ENCODE assay signal across 8 cellular contexts in the genomic region with DNA sequence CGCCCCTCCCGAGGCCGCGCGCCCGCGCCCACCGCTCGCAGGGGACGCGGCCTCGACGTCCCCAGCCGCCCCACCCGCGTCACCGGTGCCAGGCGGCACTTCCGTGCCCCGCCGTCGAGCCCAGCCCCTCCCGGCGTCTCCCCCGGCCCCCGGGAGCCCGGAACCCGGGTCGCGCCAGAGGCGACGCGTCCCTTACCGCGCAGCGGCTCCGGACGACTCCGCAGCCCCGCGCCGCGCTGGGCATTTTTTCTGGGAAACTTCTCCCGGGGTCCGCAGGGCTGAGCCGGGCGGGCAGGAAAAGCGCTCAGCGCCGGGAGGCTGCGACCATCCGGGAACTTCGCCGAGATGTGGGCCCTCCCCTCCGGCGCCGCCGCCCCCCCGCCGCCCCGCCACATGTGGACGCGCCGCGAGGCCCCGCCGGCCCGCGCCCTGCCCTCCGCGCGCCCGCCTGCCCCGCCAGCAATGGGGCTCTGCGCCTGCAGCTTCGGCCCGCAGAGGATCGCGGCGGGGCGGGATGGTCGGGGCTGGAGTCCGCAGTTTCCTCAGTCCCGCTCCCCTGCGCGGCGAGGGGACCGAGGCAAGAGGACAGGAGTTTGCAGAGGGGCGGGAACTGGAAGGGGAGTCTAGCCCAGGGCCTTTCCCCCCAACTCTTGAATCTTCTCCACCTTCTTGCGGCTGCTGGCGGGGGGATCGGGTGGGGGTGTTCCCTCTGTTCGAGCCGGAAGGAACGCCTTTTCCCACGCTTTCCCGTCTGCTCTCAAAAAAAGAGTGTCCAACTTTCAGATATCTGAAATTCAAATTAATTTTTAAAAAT.
DNase-seq lines count a peak whose midpoint lies in the region; ATAC-seq and TF ChIP-seq lines count a peak whose summit lies in the region.

No MANE protein-coding gene starts in this region.

- no peaks in the 10 kb centered on the region for H3K27me3 ChIP-seq in MG63
- H3K27me3 ChIP-seq in dorsolateral prefrontal cortex = no peaks in the 10 kb centered on the region
- no peaks in the 10 kb centered on the region for H3K27me3 ChIP-seq in liver (ENCODE audit: control insufficient read depth in 4 of 4, insufficient read depth in 4 of 4, low read length in 3 of 4)

- DNase-seq in EL = peak; percentile 69
- peak; percentile 74 for DNase-seq in MG63
- peak; percentile 41 to 46 for DNase-seq in activated CD4-positive, alpha-beta T cell treated with anti-CD3 and anti-CD28 coated beads, Interleukin-2, amount 50 U/mL, for 4 hours
- DNase-seq in dorsolateral prefrontal cortex = peak in 7 of 10 donors; percentile 51 to 79 (median 60)
- peak; percentile 51 for DNase-seq in stimulated activated CD4-positive, alpha-beta T cell treated with anti-CD3 and anti-CD28 coated beads, Interleukin-4, amount 100 ng/mL, for 24 hours
- no peak for DNase-seq in cerebellar cortex (ENCODE audit: low spot score)

- 2% methylated on average over 97 of the region's 97 CpGs for WGBS in liver

- H3K4me1 ChIP-seq in liver (ENCODE audit: control insufficient read depth in 4 of 4, insufficient read depth in 4 of 4, low read length in 3 of 4) = peaks cover 0 to 15% (median 8%) of the 10 kb centered on the region in 4 donors

- H3K27ac ChIP-seq in dorsolateral prefrontal cortex (peak overlapping the region in 56 of 59 donors; percentile 41 to 94 (median 83)), liver (ENCODE audit: low read depth in 1 of 2, low read length in 2 of 2) (peak overlapping the region; percentile 54 to 60)

- H3K4me3 ChIP-seq in MG63 (peak overlapping the region; percentile 76), dorsolateral prefrontal cortex (peak overlapping the region; percentile 68 to 96 (median 87)), liver (ENCODE audit: low read depth in 1 of 3, low read length in 3 of 3) (peak overlapping the region in 2 of 3 donors; percentile 47 to 83)

- no peaks in the 10 kb centered on the region for H3K9me3 ChIP-seq in MG63
- no peaks in the 10 kb centered on the region for H3K9me3 ChIP-seq in liver (ENCODE audit: control insufficient read depth in 4 of 4, low read length in 3 of 4)

- intact Hi-C loops in dorsolateral prefrontal cortex (cut with DNase I) = loop anchor here (5.0 to 10.0 kb wide), 3 partner anchors 75 to 218 kb away; no protein-coding TSS in a partner anchor

- peak; percentile 46 for ATAC-seq in GM21717 (IDR thresholded peaks at IDR 0.05; ENCODE audit: unreplicated experiment)

- H3K36me3 ChIP-seq in MG63 (peaks cover 3% of the 10 kb centered on the region; the same call in 1 of the 2 replicates), liver (ENCODE audit: control insufficient read depth in 4 of 4, insufficient read depth in 3 of 4, low read depth in 1 of 4, low read length in 3 of 4) (no peaks in the 10 kb centered on the region)

- H3K9ac ChIP-seq in liver (ENCODE audit: low read depth in 1 of 2, low read length in 2 of 2) = peak overlapping the region in 1 of 2 donors; percentile 54

- no peak for TF ChIP-seq RAD21 in liver (IDR thresholded peaks at IDR 0.05)

- TF ChIP-seq CTCF in dorsolateral prefrontal cortex (IDR thresholded peaks at IDR 0.05 in 54 of 56, conservative IDR thresholded peaks at IDR 0.05 in 2 of 56; ENCODE audit: low read depth in 1 of 56, partially characterized antibody in 56 of 56) (peak in 3 of 56 donors; percentile 14 to 37 (median 26)), liver (IDR thresholded peaks at IDR 0.05; ENCODE audit: low read depth, low read length, missing input control) (no peak)

TF ChIP-seq in liver, 16 proteins besides CTCF, POLR2A, EP300 and RAD21:
- TF ChIP-seq, protein P1, sequence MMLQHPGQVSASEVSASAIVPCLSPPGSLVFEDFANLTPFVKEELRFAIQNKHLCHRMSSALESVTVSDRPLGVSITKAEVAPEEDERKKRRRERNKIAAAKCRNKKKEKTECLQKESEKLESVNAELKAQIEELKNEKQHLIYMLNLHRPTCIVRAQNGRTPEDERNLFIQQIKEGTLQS (IDR thresholded peaks at IDR 0.05) = no peak
- TF ChIP-seq FOXA1 (IDR thresholded peaks at IDR 0.05) = no peak
